ENCODE assay signal across 1 cellular context in genomic region chr16:56909484-56910113, GRCh38.
TF ChIP-seq lines count a peak whose summit lies in the region.

No MANE protein-coding gene starts in this region.

TF ChIP-seq in SK-N-SH treated with all-trans-retinoic acid at 6 μM for 48 hours, 23 proteins besides CTCF, POLR2A, EP300 and RAD21 (continued from another document):
- TF ChIP-seq, protein P1, sequence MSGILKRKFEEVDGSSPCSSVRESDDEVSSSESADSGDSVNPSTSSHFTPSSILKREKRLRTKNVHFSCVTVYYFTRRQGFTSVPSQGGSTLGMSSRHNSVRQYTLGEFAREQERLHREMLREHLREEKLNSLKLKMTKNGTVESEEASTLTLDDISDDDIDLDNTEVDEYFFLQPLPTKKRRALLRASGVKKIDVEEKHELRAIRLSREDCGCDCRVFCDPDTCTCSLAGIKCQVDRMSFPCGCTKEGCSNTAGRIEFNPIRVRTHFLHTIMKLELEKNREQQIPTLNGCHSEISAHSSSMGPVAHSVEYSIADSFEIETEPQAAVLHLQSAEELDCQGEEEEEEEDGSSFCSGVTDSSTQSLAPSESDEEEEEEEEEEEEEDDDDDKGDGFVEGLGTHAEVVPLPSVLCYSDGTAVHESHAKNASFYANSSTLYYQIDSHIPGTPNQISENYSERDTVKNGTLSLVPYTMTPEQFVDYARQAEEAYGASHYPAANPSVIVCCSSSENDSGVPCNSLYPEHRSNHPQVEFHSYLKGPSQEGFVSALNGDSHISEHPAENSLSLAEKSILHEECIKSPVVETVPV (CRISPR knock-in tag; IDR thresholded peaks at IDR 0.05) = no peak
- TF ChIP-seq, protein P2, sequence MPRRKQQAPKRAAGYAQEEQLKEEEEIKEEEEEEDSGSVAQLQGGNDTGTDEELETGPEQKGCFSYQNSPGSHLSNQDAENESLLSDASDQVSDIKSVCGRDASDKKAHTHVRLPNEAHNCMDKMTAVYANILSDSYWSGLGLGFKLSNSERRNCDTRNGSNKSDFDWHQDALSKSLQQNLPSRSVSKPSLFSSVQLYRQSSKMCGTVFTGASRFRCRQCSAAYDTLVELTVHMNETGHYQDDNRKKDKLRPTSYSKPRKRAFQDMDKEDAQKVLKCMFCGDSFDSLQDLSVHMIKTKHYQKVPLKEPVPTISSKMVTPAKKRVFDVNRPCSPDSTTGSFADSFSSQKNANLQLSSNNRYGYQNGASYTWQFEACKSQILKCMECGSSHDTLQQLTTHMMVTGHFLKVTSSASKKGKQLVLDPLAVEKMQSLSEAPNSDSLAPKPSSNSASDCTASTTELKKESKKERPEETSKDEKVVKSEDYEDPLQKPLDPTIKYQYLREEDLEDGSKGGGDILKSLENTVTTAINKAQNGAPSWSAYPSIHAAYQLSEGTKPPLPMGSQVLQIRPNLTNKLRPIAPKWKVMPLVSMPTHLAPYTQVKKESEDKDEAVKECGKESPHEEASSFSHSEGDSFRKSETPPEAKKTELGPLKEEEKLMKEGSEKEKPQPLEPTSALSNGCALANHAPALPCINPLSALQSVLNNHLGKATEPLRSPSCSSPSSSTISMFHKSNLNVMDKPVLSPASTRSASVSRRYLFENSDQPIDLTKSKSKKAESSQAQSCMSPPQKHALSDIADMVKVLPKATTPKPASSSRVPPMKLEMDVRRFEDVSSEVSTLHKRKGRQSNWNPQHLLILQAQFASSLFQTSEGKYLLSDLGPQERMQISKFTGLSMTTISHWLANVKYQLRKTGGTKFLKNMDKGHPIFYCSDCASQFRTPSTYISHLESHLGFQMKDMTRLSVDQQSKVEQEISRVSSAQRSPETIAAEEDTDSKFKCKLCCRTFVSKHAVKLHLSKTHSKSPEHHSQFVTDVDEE (CRISPR knock-in tag; IDR thresholded peaks at IDR 0.05) = no peak
- TF ChIP-seq PPARA (CRISPR knock-in tag; IDR thresholded peaks at IDR 0.05; ENCODE audit: borderline replicate concordance) = no peak
- TF ChIP-seq ZNF70 (CRISPR knock-in tag; IDR thresholded peaks at IDR 0.05) = no peak
- no peak for TF ChIP-seq ZC3H10 (CRISPR knock-in tag; IDR thresholded peaks at IDR 0.05)
- TF ChIP-seq ZFP3 (CRISPR knock-in tag; IDR thresholded peaks at IDR 0.05) = no peak
- TF ChIP-seq RARB (CRISPR knock-in tag; IDR thresholded peaks at IDR 0.05) = no peak
- no peak for TF ChIP-seq OSR1 (CRISPR knock-in tag; IDR thresholded peaks at IDR 0.05)
- TF ChIP-seq GLIS3 (CRISPR knock-in tag; IDR thresholded peaks at IDR 0.05) = no peak
- TF ChIP-seq ARNTL (CRISPR knock-in tag; IDR thresholded peaks at IDR 0.05; ENCODE audit: borderline replicate concordance, low read depth) = no peak
- no peak for TF ChIP-seq BACH2 (CRISPR knock-in tag; IDR thresholded peaks at IDR 0.05; ENCODE audit: borderline replicate concordance)
- TF ChIP-seq TCF4 (CRISPR knock-in tag; IDR thresholded peaks at IDR 0.05; ENCODE audit: borderline replicate concordance) = no peak
